ENCODE assay signal across 13 cellular contexts in genomic region chr12:123056709-123057108, GRCh38.
DNase-seq lines count a peak whose midpoint lies in the region; ATAC-seq and TF ChIP-seq lines count a peak whose summit lies in the region.
"Had no signal": no experiment of that assay in that cellular context is flagged by ENCODE, and none has a peak within 500 bp of the region (broad histone marks: within the 10 kb centered on the region; RNA-seq: fewer than 3 reads in every experiment).

No MANE protein-coding gene starts in this region.

- H3K9me2 ChIP-seq in OCI-LY1 (ENCODE audit: low read depth, low read length): no peaks in the 10 kb centered on the region

- no peak overlapping the region for H3K4me3 ChIP-seq in OCI-LY1 (ENCODE audit: low read depth, low read length, poor library complexity, severe bottlenecking)
- H3K4me3 ChIP-seq: GM23338, Peyer's patch had no signal

- peak overlapping the region; percentile 30 for H3K27ac Mint-ChIP-seq in activated naive CD4-positive, alpha-beta T cell treated with anti-CD3 and anti-CD28 coated beads, Interleukin-2, amount 50 U/mL, for 24 hours
- no peak overlapping the region for H3K27ac Mint-ChIP-seq in activated naive CD4-positive, alpha-beta T cell treated with anti-CD3 and anti-CD28 coated beads for 36 hours
- H3K27ac Mint-ChIP-seq in chondrocyte (ENCODE audit: unreplicated experiment): no peak overlapping the region
- H3K27ac Mint-ChIP-seq in stimulated activated effector memory CD8-positive, alpha-beta T cell treated with anti-CD3 and anti-CD28 coated beads, Interleukin-12 subunit alpha, Interleukin-12 subunit beta, amount 100 ng/mL, for 72 hours: peak overlapping the region; percentile 61
- H3K27ac Mint-ChIP-seq: GM23338 had no signal

- no peak overlapping the region for H3K4me2 ChIP-seq in OCI-LY1 (ENCODE audit: low read length)
- H3K4me2 ChIP-seq: GM23338 had no signal

- no peaks in the 10 kb centered on the region for H3K27me3 Mint-ChIP-seq in activated naive CD4-positive, alpha-beta T cell treated with anti-CD3 and anti-CD28 coated beads, Interleukin-2, amount 50 U/mL, for 24 hours
- no peaks in the 10 kb centered on the region for H3K27me3 Mint-ChIP-seq in activated naive CD4-positive, alpha-beta T cell treated with anti-CD3 and anti-CD28 coated beads for 36 hours (ENCODE audit: low read depth)
- H3K27me3 Mint-ChIP-seq in chondrocyte (ENCODE audit: low read depth): no peaks in the 10 kb centered on the region

- peaks cover 17% of the 10 kb centered on the region for H3K4me1 Mint-ChIP-seq in activated naive CD4-positive, alpha-beta T cell treated with anti-CD3 and anti-CD28 coated beads, Interleukin-2, amount 50 U/mL, for 24 hours
- peaks cover under 1% of the 10 kb centered on the region for H3K4me1 Mint-ChIP-seq in activated naive CD4-positive, alpha-beta T cell treated with anti-CD3 and anti-CD28 coated beads for 36 hours (ENCODE audit: low read depth)
- H3K4me1 Mint-ChIP-seq in chondrocyte (ENCODE audit: low read depth): no peaks in the 10 kb centered on the region
- H3K4me1 Mint-ChIP-seq in stimulated activated effector memory CD8-positive, alpha-beta T cell treated with anti-CD3 and anti-CD28 coated beads, Interleukin-12 subunit alpha, Interleukin-12 subunit beta, amount 100 ng/mL, for 72 hours: peaks cover 6% of the 10 kb centered on the region
- H3K4me1 Mint-ChIP-seq: GM23338 had no signal

- no peak overlapping the region for H3K9ac ChIP-seq in OCI-LY1 (ENCODE audit: low read length)

- H3K79me2 ChIP-seq in OCI-LY1 (ENCODE audit: insufficient read depth, low read length): peaks cover 10% of the 10 kb centered on the region; the same call in 1 of the 2 replicates

- H3K9me3 ChIP-seq in OCI-LY1 (ENCODE audit: low read length): no peaks in the 10 kb centered on the region
- H3K9me3 ChIP-seq: BE2C, Peyer's patch had no signal

- H3K9me3 Mint-ChIP-seq in activated naive CD4-positive, alpha-beta T cell treated with anti-CD3 and anti-CD28 coated beads, Interleukin-2, amount 50 U/mL, for 24 hours: no peaks in the 10 kb centered on the region
- no peaks in the 10 kb centered on the region for H3K9me3 Mint-ChIP-seq in activated naive CD4-positive, alpha-beta T cell treated with anti-CD3 and anti-CD28 coated beads for 36 hours
- no peaks in the 10 kb centered on the region for H3K9me3 Mint-ChIP-seq in chondrocyte (ENCODE audit: low read depth)
- no peaks in the 10 kb centered on the region for H3K9me3 Mint-ChIP-seq in stimulated activated effector memory CD8-positive, alpha-beta T cell treated with anti-CD3 and anti-CD28 coated beads, Interleukin-12 subunit alpha, Interleukin-12 subunit beta, amount 100 ng/mL, for 72 hours
- H3K9me3 Mint-ChIP-seq: GM23338 had no signal

- peaks cover 2% of the 10 kb centered on the region for H3K36me3 Mint-ChIP-seq in activated naive CD4-positive, alpha-beta T cell treated with anti-CD3 and anti-CD28 coated beads, Interleukin-2, amount 50 U/mL, for 24 hours
- H3K36me3 Mint-ChIP-seq in activated naive CD4-positive, alpha-beta T cell treated with anti-CD3 and anti-CD28 coated beads for 36 hours (ENCODE audit: low read depth): peaks cover 2% of the 10 kb centered on the region
- no peaks in the 10 kb centered on the region for H3K36me3 Mint-ChIP-seq in chondrocyte (ENCODE audit: low read depth)
- no peaks in the 10 kb centered on the region for H3K36me3 Mint-ChIP-seq in stimulated activated effector memory CD8-positive, alpha-beta T cell treated with anti-CD3 and anti-CD28 coated beads, Interleukin-12 subunit alpha, Interleukin-12 subunit beta, amount 100 ng/mL, for 72 hours

- H3F3A ChIP-seq in OCI-LY1 (ENCODE audit: insufficient read depth, low read length): peaks cover 5% of the 10 kb centered on the region; the same call in 1 of the 2 replicates

- ATAC-seq in stimulated activated effector memory CD8-positive, alpha-beta T cell treated with anti-CD3 and anti-CD28 coated beads, Interleukin-12 subunit alpha, Interleukin-12 subunit beta, amount 100 ng/mL, for 72 hours: no peak
- ATAC-seq: GM23338 had no signal

- H3K4me3 Mint-ChIP-seq in activated naive CD4-positive, alpha-beta T cell treated with anti-CD3 and anti-CD28 coated beads, Interleukin-2, amount 50 U/mL, for 24 hours: no peak overlapping the region
- H3K4me3 Mint-ChIP-seq in activated naive CD4-positive, alpha-beta T cell treated with anti-CD3 and anti-CD28 coated beads for 36 hours: no peak overlapping the region
- H3K4me3 Mint-ChIP-seq in chondrocyte (ENCODE audit: unreplicated experiment): no peak overlapping the region
- no peak overlapping the region for H3K4me3 Mint-ChIP-seq in stimulated activated effector memory CD8-positive, alpha-beta T cell treated with anti-CD3 and anti-CD28 coated beads, Interleukin-12 subunit alpha, Interleukin-12 subunit beta, amount 100 ng/mL, for 72 hours
- H3K4me3 Mint-ChIP-seq: GM23338 had no signal

- TF ChIP-seq CTCF in OCI-LY1 (IDR thresholded peaks at IDR 0.05; ENCODE audit: low read length) (no peak), chondrocyte (IDR thresholded peaks at IDR 0.05) (no peak), GM20000 (IDR thresholded peaks at IDR 0.05; ENCODE audit: extremely low read depth, missing control alignments) (no peak)

- H3K27me3 ChIP-seq in OCI-LY1 (ENCODE audit: insufficient read depth, low read length): no peaks in the 10 kb centered on the region
- H3K27me3 ChIP-seq: BE2C, Peyer's patch had no signal

- H3K27ac ChIP-seq in OCI-LY1 (ENCODE audit: low read depth, low read length, poor library complexity, severe bottlenecking): peak overlapping the region; percentile 41

- intact Hi-C loops in activated naive CD4-positive, alpha-beta T cell treated with anti-CD3 and anti-CD28 coated beads for 36 hours (cut with micrococcal nuclease): no loop called here

- H2AFZ ChIP-seq in OCI-LY1 (ENCODE audit: low read length): no peak overlapping the region
- H2AFZ ChIP-seq: GM23338 had no signal

- H3K36me3 ChIP-seq in OCI-LY1 (ENCODE audit: insufficient read depth, low read length): no peaks in the 10 kb centered on the region; the same call in 1 of the 2 replicates
- H3K36me3 ChIP-seq: BE2C, Peyer's patch had no signal

- CTCF ChIA-PET in activated naive CD4-positive, alpha-beta T cell treated with anti-CD3 and anti-CD28 coated beads for 36 hours (lab: Charles Lee): interaction anchor here (2.6 kb wide), 1 partner anchor 13 kb away, joined by 9 read pairs; no protein-coding TSS in a partner anchor

- no peak for DNase-seq in activated naive CD4-positive, alpha-beta T cell treated with anti-CD3 and anti-CD28 coated beads for 36 hours
- DNase-seq in chondrocyte (ENCODE audit: low spot score) (peak; percentile 26), GM20000 (ENCODE audit: low spot score) (no peak)
- DNase-seq in stimulated activated effector memory CD8-positive, alpha-beta T cell treated with anti-CD3 and anti-CD28 coated beads, Interleukin-12 subunit alpha, Interleukin-12 subunit beta, amount 100 ng/mL, for 72 hours (ENCODE audit: low spot score in 2 of 2): no peak
- no peak for DNase-seq in activated CD8-positive, alpha-beta memory T cell treated with anti-CD3 and anti-CD28 coated beads, Interleukin-2, amount 50 U/mL, for 4 hours
- DNase-seq: BE2C, DND-41, Kasumi-1, Right ventricle myocardium superior had no signal

- H3K4me1 ChIP-seq in OCI-LY1 (ENCODE audit: insufficient read depth, low read length, severe bottlenecking): peaks cover 69% of the 10 kb centered on the region
- H3K4me1 ChIP-seq: BE2C had no signal

- no peaks in the 10 kb centered on the region for H4K20me1 ChIP-seq in OCI-LY1 (ENCODE audit: insufficient read depth, low read length)

Comparison
In these comparisons a context has a peak if more than half of its experiments do, and no peak if none do; other contexts are left out.
1. H3K27ac Mint-ChIP-seq: peak in activated naive CD4-positive, alpha-beta T cell treated with anti-CD3 and anti-CD28 coated beads, Interleukin-2, amount 50 U/mL, for 24 hours (single experiment) and stimulated activated effector memory CD8-positive, alpha-beta T cell treated with anti-CD3 and anti-CD28 coated beads, Interleukin-12 subunit alpha, Interleukin-12 subunit beta, amount 100 ng/mL, for 72 hours (single experiment); none in activated naive CD4-positive, alpha-beta T cell treated with anti-CD3 and anti-CD28 coated beads for 36 hours (single experiment) and chondrocyte (single experiment).